ENCODE assay signal across 12 cellular contexts in the genomic region with DNA sequence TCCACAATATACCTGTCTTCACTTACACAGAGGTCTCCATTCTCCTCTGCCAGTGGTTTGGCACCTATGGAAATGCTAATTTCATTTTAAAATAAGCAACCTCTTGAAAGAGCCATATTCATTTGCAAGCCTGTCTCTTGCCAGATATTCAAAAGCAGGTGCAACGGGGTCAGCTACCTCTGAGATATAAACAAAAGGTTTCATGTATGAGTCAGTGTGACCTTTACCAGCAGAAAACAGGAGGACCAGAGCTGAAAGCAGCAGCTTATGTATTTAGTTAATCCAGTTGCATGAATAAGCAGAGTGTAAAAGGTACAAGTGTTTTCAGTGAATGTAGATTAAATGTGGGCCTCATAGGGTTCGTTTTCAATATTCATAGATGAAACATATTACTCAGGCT. TPM values are rescaled to one million over a fixed set of nuclear protein-coding genes. Genes with fewer than 3 reads are reported as not detected.
A peak's percentile ranks its signal among the peaks of the same experiment; 100 is the strongest.
DNase-seq lines count a peak whose midpoint lies in the region; ATAC-seq, FAIRE-seq and TF ChIP-seq lines count a peak whose summit lies in the region.
"Had no signal": no experiment of that assay in that cellular context is flagged by ENCODE, and none has a peak within 500 bp of the region (broad histone marks: within the 10 kb centered on the region; RNA-seq: fewer than 3 reads in every experiment).

No MANE protein-coding gene starts in this region.

- H3K4me1 Mint-ChIP-seq in activated naive CD8-positive, alpha-beta T cell treated with anti-CD3 and anti-CD28 coated beads for 36 hours, result peaks cover 4% of the 10 kb centered on the region
- H3K4me1 Mint-ChIP-seq: central memory CD8-positive, alpha-beta T cell had no signal

- TF ChIP-seq CTCF in choroid plexus epithelial cell (conservative IDR thresholded peaks at IDR 0.05; ENCODE audit: low read depth, low read length), result no peak

- no peak overlapping the region for H3K27ac ChIP-seq in small intestine (ENCODE audit: low read depth in 1 of 2, low read length in 1 of 2)
- H3K27ac ChIP-seq: KMS-11 had no signal

- intact Hi-C loops in Right ventricle myocardium superior (cut with DNase I), result no loop called here
- intact Hi-C loops in cardiac septum (cut with DNase I), result no loop called here

- H3K36me3 Mint-ChIP-seq in activated naive CD8-positive, alpha-beta T cell treated with anti-CD3 and anti-CD28 coated beads for 36 hours, result no peaks in the 10 kb centered on the region

- FAIRE-seq in small intestine (lab: Jason Lieb, UNC), result no peak
- FAIRE-seq: RCC 7860 had no signal

- H3K27me3 Mint-ChIP-seq in activated naive CD8-positive, alpha-beta T cell treated with anti-CD3 and anti-CD28 coated beads for 36 hours, result no peaks in the 10 kb centered on the region
- H3K27me3 Mint-ChIP-seq: central memory CD8-positive, alpha-beta T cell had no signal

- H3K9me3 ChIP-seq in small intestine (ENCODE audit: control insufficient read depth, low read depth), result no peaks in the 10 kb centered on the region

- no peaks in the 10 kb centered on the region for H3K27me3 ChIP-seq in small intestine (ENCODE audit: control insufficient read depth in 2 of 2, insufficient read depth in 2 of 2, low read length in 2 of 2)

- H3K27ac Mint-ChIP-seq in activated naive CD8-positive, alpha-beta T cell treated with anti-CD3 and anti-CD28 coated beads for 36 hours, result no peak overlapping the region

- no peaks in the 10 kb centered on the region for H3K9me3 Mint-ChIP-seq in activated naive CD8-positive, alpha-beta T cell treated with anti-CD3 and anti-CD28 coated beads for 36 hours
- H3K9me3 Mint-ChIP-seq: central memory CD8-positive, alpha-beta T cell had no signal

- no peaks in the 10 kb centered on the region for H3K36me3 ChIP-seq in small intestine (ENCODE audit: control insufficient read depth in 2 of 2, insufficient read depth in 2 of 2, low read length in 2 of 2)

- H3K4me3 ChIP-seq in choroid plexus epithelial cell (ENCODE audit: low read depth, low read length) (no peak overlapping the region), small intestine (ENCODE audit: low read depth in 1 of 2, low read length in 2 of 2) (no peak overlapping the region)

- 12 to 58% (median 23%) methylated on average over 2 of the region's 2 CpGs for WGBS in small intestine, 3 donors

- ATAC-seq in Right ventricle myocardium superior (ENCODE audit: poor library complexity) (peak; percentile 20), GM19395 (IDR thresholded peaks at IDR 0.05; ENCODE audit: unreplicated experiment) (no peak)
- no peak for ATAC-seq in activated CD4-positive, CD25-positive, alpha-beta regulatory T cell treated with anti-CD3 and anti-CD28 coated beads, Interleukin-2, amount 50 U/mL, for 24 hours

- peaks cover 0 to 3% of the 10 kb centered on the region in 2 donors for H3K4me1 ChIP-seq in small intestine (ENCODE audit: control insufficient read depth in 2 of 2, insufficient read depth in 1 of 2, low read depth in 1 of 2, low read length in 1 of 2)

- DNase-seq in Right ventricle myocardium superior (no peak), cardiac septum (ENCODE audit: low spot score) (no peak), NCI-H146 (lab: John Stamatoyannopoulos, UW) (peak; percentile 85), choroid plexus epithelial cell (ENCODE audit: low read depth) (peak; percentile 58), small intestine (peak; percentile 21)
- no peak for DNase-seq in activated naive CD8-positive, alpha-beta T cell treated with anti-CD3 and anti-CD28 coated beads for 36 hours
- DNase-seq: stimulated activated naive CD4-positive, alpha-beta T cell had no signal

- no peak overlapping the region for H3K4me3 Mint-ChIP-seq in activated naive CD8-positive, alpha-beta T cell treated with anti-CD3 and anti-CD28 coated beads for 36 hours
- H3K4me3 Mint-ChIP-seq: central memory CD8-positive, alpha-beta T cell had no signal

RNA-seq across cellular contexts. Expression of a gene that starts 56.0 kb away (rescaled TPM):
- total RNA-seq in Right ventricle myocardium superior, result 53.5 TPM
- total RNA-seq in cardiac septum, result 35.2 TPM
- polyA plus RNA-seq in small intestine, result 10 to 100 TPM in 2 of 3 donors, 1 to 10 TPM in 1; 6.0 to 20.6 (median 17.6) TPM
- under 1 TPM; 0.76 to 0.94 TPM for total RNA-seq in activated naive CD8-positive, alpha-beta T cell treated with anti-CD3 and anti-CD28 coated beads for 36 hours

Comparison
In these comparisons a context has a peak if more than half of its experiments do, and no peak if none do; other contexts are left out.
1. DNase-seq: peak in NCI-H146 (single experiment), choroid plexus epithelial cell (single experiment) and small intestine (single experiment); none in Right ventricle myocardium superior (single experiment), cardiac septum (single experiment) and activated naive CD8-positive, alpha-beta T cell treated with anti-CD3 and anti-CD28 coated beads for 36 hours (single experiment).
2. RNA of a gene that starts 56.0 kb away (total RNA-seq): 53.5 TPM in Right ventricle myocardium superior (single experiment) and 35.2 TPM in cardiac septum (single experiment); 0.76 to 0.94 TPM in activated naive CD8-positive, alpha-beta T cell treated with anti-CD3 and anti-CD28 coated beads for 36 hours; every median in the first group is over 10 times any median in the second.